Comparison of ENCODE assay signal across 23 cellular contexts in genomic region chrX:68735266-68735665, GRCh38.
"Had no signal": no experiment of that assay in that cellular context is flagged by ENCODE, and none has a peak within 500 bp of the region (broad histone marks: within the 10 kb centered on the region; RNA-seq: fewer than 3 reads in every experiment).

No MANE protein-coding gene starts in this region.

- H3K27me3 ChIP-seq: colonic mucosa, esophagus muscularis mucosa, gastroesophageal sphincter had no signal

- H3K4me3 ChIP-seq: colonic mucosa, coronary artery, dorsolateral prefrontal cortex, esophagus muscularis mucosa, esophagus squamous epithelium, gastrocnemius medialis, gastroesophageal sphincter, heart left ventricle, heart right ventricle had no signal

- DNase-seq: colonic mucosa; cortex of kidney; dermis blood vessel endothelial cell; dorsolateral prefrontal cortex; effector CD4-positive, alpha-beta T cell; effector CD8-positive, alpha-beta T cell; effector memory CD4-positive, alpha-beta T cell; effector memory CD8-positive, alpha-beta T cell; endodermal cell; erythroblast; esophagus squamous epithelium; foreskin fibroblast; foreskin melanocyte; gastrocnemius medialis; glutamatergic neuron; head of caudate nucleus; heart left ventricle; heart right ventricle had no signal

- H3K27ac ChIP-seq: colonic mucosa, coronary artery, dorsolateral prefrontal cortex, epithelial cell of prostate, esophagus muscularis mucosa, esophagus squamous epithelium, gastrocnemius medialis, gastroesophageal sphincter, heart left ventricle, heart right ventricle had no signal

- H3K9me3 ChIP-seq: colonic mucosa, esophagus muscularis mucosa, esophagus squamous epithelium, gastrocnemius medialis, gastroesophageal sphincter, heart left ventricle, heart right ventricle had no signal

- ATAC-seq: effector memory CD8-positive, alpha-beta T cell; esophagus mucosa; gastrocnemius medialis; gastroesophageal sphincter; heart left ventricle; heart right ventricle had no signal

- H3K4me1 ChIP-seq: colonic mucosa, esophagus squamous epithelium, gastrocnemius medialis, gastroesophageal sphincter, heart left ventricle, heart right ventricle had no signal

- H3K36me3 ChIP-seq: colonic mucosa, esophagus muscularis mucosa, esophagus squamous epithelium, gastrocnemius medialis, gastroesophageal sphincter, heart left ventricle, heart right ventricle had no signal
